ENCODE assay signal across 8 cellular contexts in the genomic region with DNA sequence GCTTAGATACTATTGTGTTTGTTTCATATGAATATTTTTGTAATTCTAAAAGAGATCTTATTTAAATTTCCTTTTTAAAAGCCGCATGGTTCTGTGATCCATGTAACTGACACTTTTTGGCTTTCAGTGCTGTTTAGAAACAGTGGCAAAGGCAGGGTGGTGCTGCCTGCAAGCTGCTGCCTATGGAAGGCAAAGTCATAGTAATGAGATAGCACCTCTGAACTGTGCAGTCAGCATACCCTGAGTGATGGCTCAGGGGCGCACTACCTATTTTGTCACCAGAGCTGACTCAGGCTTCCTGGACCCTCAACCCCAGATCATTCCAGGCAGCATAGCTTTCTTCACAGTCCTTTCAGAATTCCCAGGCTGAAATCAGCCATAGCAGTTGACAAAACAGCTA.
"Had no signal": no experiment of that assay in that cellular context is flagged by ENCODE, and none has a peak within 500 bp of the region (broad histone marks: within the 10 kb centered on the region; RNA-seq: fewer than 3 reads in every experiment).

No MANE protein-coding gene starts in this region.

- H3K9me3 ChIP-seq: HAP-1 had no signal

- H3K4me1 ChIP-seq: HAP-1 had no signal

- DNase-seq: GM23248, GOT3, H9, HCEC 1CT, HFFc6 had no signal

- H3K4me3 ChIP-seq: GM23248, GM23338, HAP-1 had no signal

- ATAC-seq: GM23338, HCT116 had no signal

- H3K27ac ChIP-seq: GM23248 had no signal
